In genomic region chr11:99063331-99063730, GRCh38 we compare ENCODE assay signal across 29 cellular contexts. TPM values are rescaled to one million over a fixed set of nuclear protein-coding genes. Genes with fewer than 3 reads are reported as not detected.
"Had no signal": no experiment of that assay in that cellular context is flagged by ENCODE, and none has a peak within 500 bp of the region (broad histone marks: within the 10 kb centered on the region; RNA-seq: fewer than 3 reads in every experiment).

No MANE protein-coding gene starts in this region.

- ATAC-seq: stimulated activated effector memory CD8-positive, alpha-beta T cell treated with anti-CD3 and anti-CD28 coated beads, Interleukin-12 subunit alpha, Interleukin-12 subunit beta, amount 100 ng/mL, for 72 hours; stimulated activated memory B cell treated with anti-CD40 and anti-IgM and Interleukin-4, amounts not matched to agents 10 μg/mL and 1 μg/mL and 100 μg/mL, for 72 hours; stimulated activated naive B cell treated with anti-CD40 and anti-IgM and Interleukin-4, amounts not matched to agents 10 μg/mL and 1 μg/mL and 100 μg/mL, for 72 hours; stimulated activated naive CD8-positive, alpha-beta T cell treated with anti-CD3 and anti-CD28 coated beads, Interleukin-15, amount 100 ng/mL, for 72 hours; stimulated activated naive CD8-positive, alpha-beta T cell treated with anti-CD3 and anti-CD28 coated beads, Interleukin-15, Interleukin-2, amounts not matched to agents 100 U/mL and 50 U/mL, for 24 hours; upper lobe of right lung had no signal

- H3K27me3 ChIP-seq: stomach, suprapubic skin, testis, thyroid gland, tibial artery, tibial nerve, transverse colon, upper lobe of left lung, upper lobe of right lung, uterus, vagina had no signal

- FAIRE-seq: urothelium cell line had no signal

- H3K4me3 ChIP-seq: stomach, suprapubic skin, testis, thoracic aorta, thyroid gland, tibial artery, tibial nerve, transverse colon, upper lobe of left lung, upper lobe of right lung, uterus, vagina had no signal

- DNase-seq: stimulated activated CD4-positive, alpha-beta T cell treated with anti-CD3 and anti-CD28 coated beads, Interleukin-2, amount 100 ng/mL, for 48 hours; stimulated activated CD4-positive, alpha-beta T cell treated with anti-CD3 and anti-CD28 coated beads, Interleukin-4, amount 100 ng/mL, for 1 hour; stimulated activated CD4-positive, alpha-beta T cell treated with anti-CD3 and anti-CD28 coated beads, Interleukin-4, amount 100 ng/mL, for 24 hours; stimulated activated CD4-positive, alpha-beta T cell treated with anti-CD3 and anti-CD28 coated beads, Interleukin-4, amount 100 ng/mL, for 4 hours; stimulated activated CD8-positive, alpha-beta memory T cell treated with anti-CD3 and anti-CD28 coated beads, Interleukin-4, amount 100 ng/mL, for 48 hours; stimulated activated naive B cell treated with anti-CD40 and anti-IgM and Interleukin-4, amounts not matched to agents 10 μg/mL and 1 μg/mL and 100 μg/mL, for 72 hours; stimulated activated naive CD4-positive, alpha-beta T cell; stimulated activated naive CD4-positive, alpha-beta T cell treated with Interleukin-2 at 50 U/mL for 16 hours; stimulated activated naive CD8-positive, alpha-beta T cell treated with anti-CD3 and anti-CD28 coated beads, Interleukin-15, amount 100 ng/mL, for 72 hours; stimulated activated naive CD8-positive, alpha-beta T cell treated with anti-CD3 and anti-CD28 coated beads, Interleukin-15, Interleukin-2, amounts not matched to agents 100 U/mL and 50 U/mL, for 24 hours; stomach; substantia nigra; testis; thyroid gland; tibial artery; transverse colon; trophoblast cell; upper lobe of left lung; upper lobe of right lung; uterus had no signal

- H3K36me3 ChIP-seq: stomach, suprapubic skin, thoracic aorta, thyroid gland, tibial artery, tibial nerve, transverse colon, upper lobe of left lung, upper lobe of right lung, uterus, vagina had no signal

- H3K4me1 ChIP-seq: stomach, suprapubic skin, testis, thyroid gland, tibial nerve, transverse colon, upper lobe of left lung, upper lobe of right lung, uterus, vagina had no signal

- H3K27ac ChIP-seq: stomach, suprapubic skin, testis, thoracic aorta, thyroid gland, tibial artery, tibial nerve, transverse colon, upper lobe of left lung, upper lobe of right lung, uterus, vagina had no signal

- H3K9me3 ChIP-seq: stomach, suprapubic skin, testis, thoracic aorta, thyroid gland, tibial artery, tibial nerve, transverse colon, upper lobe of left lung, upper lobe of right lung, uterus, vagina had no signal

RNA-seq across cellular contexts. Expression of gene CNTN5, which starts 42.6 kb away (rescaled TPM):
- total RNA-seq: subcutaneous adipose tissue, suprapubic skin, upper lobe of right lung had no signal
- polyA plus RNA-seq: urinary bladder had no signal
